ENCODE assay signal across 29 cellular contexts in genomic region chr18:55195863-55196262, GRCh38.
"Had no signal": no experiment of that assay in that cellular context is flagged by ENCODE, and none has a peak within 500 bp of the region (broad histone marks: within the 10 kb centered on the region; RNA-seq: fewer than 3 reads in every experiment).

No MANE protein-coding gene starts in this region.

- H3K27me3 ChIP-seq: stomach, suprapubic skin, testis, thyroid gland, tibial artery, tibial nerve, transverse colon, upper lobe of left lung, upper lobe of right lung, uterus, vagina had no signal

- DNase-seq: stimulated activated CD4-positive, alpha-beta T cell treated with anti-CD3 and anti-CD28 coated beads, Interleukin-2, amount 100 ng/mL, for 48 hours; stimulated activated CD4-positive, alpha-beta T cell treated with anti-CD3 and anti-CD28 coated beads, Interleukin-4, amount 100 ng/mL, for 1 hour; stimulated activated CD4-positive, alpha-beta T cell treated with anti-CD3 and anti-CD28 coated beads, Interleukin-4, amount 100 ng/mL, for 24 hours; stimulated activated CD4-positive, alpha-beta T cell treated with anti-CD3 and anti-CD28 coated beads, Interleukin-4, amount 100 ng/mL, for 4 hours; stimulated activated CD8-positive, alpha-beta memory T cell treated with anti-CD3 and anti-CD28 coated beads, Interleukin-4, amount 100 ng/mL, for 48 hours; stimulated activated naive B cell treated with anti-CD40 and anti-IgM and Interleukin-4, amounts not matched to agents 10 μg/mL and 1 μg/mL and 100 μg/mL, for 72 hours; stimulated activated naive CD4-positive, alpha-beta T cell; stimulated activated naive CD4-positive, alpha-beta T cell treated with Interleukin-2 at 50 U/mL for 16 hours; stimulated activated naive CD8-positive, alpha-beta T cell treated with anti-CD3 and anti-CD28 coated beads, Interleukin-15, amount 100 ng/mL, for 72 hours; stimulated activated naive CD8-positive, alpha-beta T cell treated with anti-CD3 and anti-CD28 coated beads, Interleukin-15, Interleukin-2, amounts not matched to agents 100 U/mL and 50 U/mL, for 24 hours; stomach; substantia nigra; testis; thyroid gland; tibial artery; transverse colon; trophoblast cell; upper lobe of left lung; upper lobe of right lung; uterus had no signal

- H3K4me3 ChIP-seq: stomach, suprapubic skin, testis, thoracic aorta, thyroid gland, tibial artery, tibial nerve, transverse colon, upper lobe of left lung, upper lobe of right lung, uterus, vagina had no signal

- H3K36me3 Mint-ChIP-seq: stimulated activated effector memory CD8-positive, alpha-beta T cell treated with anti-CD3 and anti-CD28 coated beads, Interleukin-12 subunit alpha, Interleukin-12 subunit beta, amount 100 ng/mL, for 72 hours; stimulated activated memory B cell treated with anti-CD40 and anti-IgM and Interleukin-4, amounts not matched to agents 10 μg/mL and 1 μg/mL and 100 μg/mL, for 72 hours; stimulated activated naive B cell treated with anti-CD40 and anti-IgM and Interleukin-4, amounts not matched to agents 10 μg/mL and 1 μg/mL and 100 μg/mL, for 72 hours; type B pancreatic cell had no signal

- H3K27ac ChIP-seq: stomach, suprapubic skin, testis, thoracic aorta, thyroid gland, tibial artery, tibial nerve, transverse colon, upper lobe of left lung, upper lobe of right lung, uterus, vagina had no signal

- H3K4me1 Mint-ChIP-seq: stimulated activated effector memory CD8-positive, alpha-beta T cell treated with anti-CD3 and anti-CD28 coated beads, Interleukin-12 subunit alpha, Interleukin-12 subunit beta, amount 100 ng/mL, for 72 hours; stimulated activated naive B cell treated with anti-CD40 and anti-IgM and Interleukin-4, amounts not matched to agents 10 μg/mL and 1 μg/mL and 100 μg/mL, for 72 hours; stimulated activated naive CD8-positive, alpha-beta T cell treated with anti-CD3 and anti-CD28 coated beads, Interleukin-15, amount 100 ng/mL, for 72 hours had no signal

- ATAC-seq: stimulated activated effector memory CD8-positive, alpha-beta T cell treated with anti-CD3 and anti-CD28 coated beads, Interleukin-12 subunit alpha, Interleukin-12 subunit beta, amount 100 ng/mL, for 72 hours; stimulated activated memory B cell treated with anti-CD40 and anti-IgM and Interleukin-4, amounts not matched to agents 10 μg/mL and 1 μg/mL and 100 μg/mL, for 72 hours; stimulated activated naive B cell treated with anti-CD40 and anti-IgM and Interleukin-4, amounts not matched to agents 10 μg/mL and 1 μg/mL and 100 μg/mL, for 72 hours; stimulated activated naive CD8-positive, alpha-beta T cell treated with anti-CD3 and anti-CD28 coated beads, Interleukin-15, amount 100 ng/mL, for 72 hours; stimulated activated naive CD8-positive, alpha-beta T cell treated with anti-CD3 and anti-CD28 coated beads, Interleukin-15, Interleukin-2, amounts not matched to agents 100 U/mL and 50 U/mL, for 24 hours; upper lobe of right lung had no signal

- H3K9me3 ChIP-seq: stomach, suprapubic skin, testis, thoracic aorta, thyroid gland, tibial artery, tibial nerve, transverse colon, upper lobe of left lung, upper lobe of right lung, uterus, vagina had no signal

- H3K4me3 Mint-ChIP-seq: stimulated activated effector memory CD8-positive, alpha-beta T cell treated with anti-CD3 and anti-CD28 coated beads, Interleukin-12 subunit alpha, Interleukin-12 subunit beta, amount 100 ng/mL, for 72 hours; stimulated activated memory B cell treated with anti-CD40 and anti-IgM and Interleukin-4, amounts not matched to agents 10 μg/mL and 1 μg/mL and 100 μg/mL, for 72 hours; stimulated activated naive B cell treated with anti-CD40 and anti-IgM and Interleukin-4, amounts not matched to agents 10 μg/mL and 1 μg/mL and 100 μg/mL, for 72 hours; stimulated activated naive CD8-positive, alpha-beta T cell treated with anti-CD3 and anti-CD28 coated beads, Interleukin-15, amount 100 ng/mL, for 72 hours; stimulated activated naive CD8-positive, alpha-beta T cell treated with anti-CD3 and anti-CD28 coated beads, Interleukin-15, Interleukin-2, amounts not matched to agents 100 ng/mL and 50 ng/mL, for 24 hours; type B pancreatic cell had no signal

- H3K27ac Mint-ChIP-seq: stimulated activated effector memory CD8-positive, alpha-beta T cell treated with anti-CD3 and anti-CD28 coated beads, Interleukin-12 subunit alpha, Interleukin-12 subunit beta, amount 100 ng/mL, for 72 hours; stimulated activated naive B cell treated with anti-CD40 and anti-IgM and Interleukin-4, amounts not matched to agents 10 μg/mL and 1 μg/mL and 100 μg/mL, for 72 hours; stimulated activated naive CD8-positive, alpha-beta T cell treated with anti-CD3 and anti-CD28 coated beads, Interleukin-15, amount 100 ng/mL, for 72 hours; stimulated activated naive CD8-positive, alpha-beta T cell treated with anti-CD3 and anti-CD28 coated beads, Interleukin-15, Interleukin-2, amounts not matched to agents 100 ng/mL and 50 ng/mL, for 24 hours; type B pancreatic cell had no signal

- H3K4me1 ChIP-seq: stomach, suprapubic skin, thyroid gland, tibial artery, tibial nerve, transverse colon, upper lobe of left lung, upper lobe of right lung, uterus, vagina had no signal

- H3K27me3 Mint-ChIP-seq: stimulated activated memory B cell treated with anti-CD40 and anti-IgM and Interleukin-4, amounts not matched to agents 10 μg/mL and 1 μg/mL and 100 μg/mL, for 72 hours; stimulated activated naive CD8-positive, alpha-beta T cell treated with anti-CD3 and anti-CD28 coated beads, Interleukin-15, Interleukin-2, amounts not matched to agents 100 ng/mL and 50 ng/mL, for 24 hours; type B pancreatic cell had no signal

- H3K36me3 ChIP-seq: stomach, suprapubic skin, thoracic aorta, thyroid gland, tibial artery, tibial nerve, transverse colon, upper lobe of left lung, upper lobe of right lung, uterus, vagina had no signal

- FAIRE-seq: urothelium cell line had no signal

- H3K9me3 Mint-ChIP-seq: stimulated activated effector memory CD8-positive, alpha-beta T cell treated with anti-CD3 and anti-CD28 coated beads, Interleukin-12 subunit alpha, Interleukin-12 subunit beta, amount 100 ng/mL, for 72 hours; stimulated activated memory B cell treated with anti-CD40 and anti-IgM and Interleukin-4, amounts not matched to agents 10 μg/mL and 1 μg/mL and 100 μg/mL, for 72 hours; stimulated activated naive B cell treated with anti-CD40 and anti-IgM and Interleukin-4, amounts not matched to agents 10 μg/mL and 1 μg/mL and 100 μg/mL, for 72 hours; stimulated activated naive CD8-positive, alpha-beta T cell treated with anti-CD3 and anti-CD28 coated beads, Interleukin-15, amount 100 ng/mL, for 72 hours; stimulated activated naive CD8-positive, alpha-beta T cell treated with anti-CD3 and anti-CD28 coated beads, Interleukin-15, Interleukin-2, amounts not matched to agents 100 ng/mL and 50 ng/mL, for 24 hours; type B pancreatic cell had no signal
